1 cellular context compared by ENCODE assay signal in the genomic region with DNA sequence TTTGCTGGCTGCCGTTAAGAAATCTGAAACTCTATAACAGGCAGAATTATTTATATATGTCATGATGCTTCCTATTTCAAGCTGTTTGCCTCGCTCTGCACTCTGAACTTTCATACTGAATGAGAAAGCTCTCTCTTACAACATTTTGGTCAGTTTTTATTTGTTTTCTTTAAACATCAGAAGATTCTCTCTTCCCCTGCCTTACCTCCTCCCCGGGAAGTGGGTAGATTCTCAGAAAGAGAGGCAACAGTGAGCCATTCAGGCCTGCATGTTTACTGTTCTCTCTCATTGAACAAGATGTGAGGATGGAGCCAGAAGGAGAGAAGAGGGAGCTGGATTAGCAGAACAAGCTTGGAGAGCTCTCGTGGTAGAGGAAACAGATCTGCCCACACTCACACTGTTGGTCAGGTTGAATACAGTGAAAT.
A peak's percentile ranks its signal among the peaks of the same experiment; 100 is the strongest.
TF ChIP-seq lines count a peak whose summit lies in the region.

No MANE protein-coding gene starts in this region.

TF ChIP-seq in HepG2, 621 proteins besides CTCF, POLR2A, EP300 and RAD21 (continued from another document and continues in another):
- TF ChIP-seq, protein P1, sequence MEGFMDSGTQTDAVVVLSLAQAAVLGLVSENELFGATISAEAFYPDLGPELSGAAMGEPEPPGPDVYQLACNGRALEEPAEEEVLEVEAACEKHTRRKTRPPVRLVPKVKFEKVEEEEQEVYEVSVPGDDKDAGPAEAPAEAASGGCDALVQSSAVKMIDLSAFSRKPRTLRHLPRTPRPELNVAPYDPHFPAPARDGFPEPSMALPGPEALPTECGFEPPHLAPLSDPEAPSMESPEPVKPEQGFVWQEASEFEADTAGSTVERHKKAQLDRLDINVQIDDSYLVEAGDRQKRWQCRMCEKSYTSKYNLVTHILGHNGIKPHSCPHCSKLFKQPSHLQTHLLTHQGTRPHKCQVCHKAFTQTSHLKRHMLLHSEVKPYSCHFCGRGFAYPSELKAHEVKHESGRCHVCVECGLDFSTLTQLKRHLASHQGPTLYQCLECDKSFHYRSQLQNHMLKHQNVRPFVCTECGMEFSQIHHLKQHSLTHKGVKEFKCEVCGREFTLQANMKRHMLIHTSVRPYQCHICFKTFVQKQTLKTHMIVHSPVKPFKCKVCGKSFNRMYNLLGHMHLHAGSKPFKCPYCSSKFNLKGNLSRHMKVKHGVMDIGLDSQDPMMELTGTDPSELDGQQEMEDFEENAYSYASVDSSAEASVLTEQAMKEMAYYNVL (CRISPR knock-in tag; IDR thresholded peaks at IDR 0.05; ENCODE audit: borderline replicate concordance): peak; percentile 82; the same call in 1 of the 2 replicates
- TF ChIP-seq STAT5B (CRISPR knock-in tag; IDR thresholded peaks at IDR 0.05) (no peak), FOXO1 (CRISPR knock-in tag; IDR thresholded peaks at IDR 0.05) (0 out of 2 replicates have a peak, but pooled peaks have one; percentile 46), HNF4A (CRISPR knock-in tag; IDR thresholded peaks at IDR 0.05) (peak; percentile 44; the same call in 1 of the 2 replicates), KAT8 (CRISPR knock-in tag; IDR thresholded peaks at IDR 0.05) (0 out of 2 replicates have a peak, but pooled peaks have one; percentile 30), ZNF530 (CRISPR knock-in tag; IDR thresholded peaks at IDR 0.05; ENCODE audit: low read depth) (no peak), ZMYM2 (CRISPR knock-in tag; IDR thresholded peaks at IDR 0.05) (peak; percentile 81), ZNF577 (CRISPR knock-in tag; IDR thresholded peaks at IDR 0.05; ENCODE audit: borderline replicate concordance, low read depth) (no peak), SRY (CRISPR knock-in tag; IDR thresholded peaks at IDR 0.05) (no peak), TEAD3 (CRISPR knock-in tag; optimal IDR thresholded peaks at IDR 0.05; ENCODE audit: borderline replicate concordance) (no peak), ZNF460 (CRISPR knock-in tag; IDR thresholded peaks at IDR 0.05; ENCODE audit: borderline replicate concordance) (no peak), ELF3 (CRISPR knock-in tag; IDR thresholded peaks at IDR 0.05) (peak; percentile 51), ZNF234 (CRISPR knock-in tag; conservative IDR thresholded peaks at IDR 0.05) (no peak), FOXA3 (CRISPR knock-in tag; IDR thresholded peaks at IDR 0.05) (peak; percentile 88), ZNF615 (CRISPR knock-in tag; IDR thresholded peaks at IDR 0.05; ENCODE audit: borderline replicate concordance) (no peak), ASH2L (IDR thresholded peaks at IDR 0.05; ENCODE audit: insufficient read length, low read depth, low read length) (peak; percentile 42), SOX5 (CRISPR knock-in tag; IDR thresholded peaks at IDR 0.05; ENCODE audit: borderline replicate concordance) (peak; percentile 47; the same call in 1 of the 2 replicates), SOX13 (IDR thresholded peaks at IDR 0.05) (no peak), SOX13 (CRISPR knock-in tag; conservative IDR thresholded peaks at IDR 0.05 in 1 of 2, IDR thresholded peaks at IDR 0.05 in 1 of 2) (peak in 1 of 2 experiments; percentile 40; a peak in 1 of 4 replicates), PHF5A (CRISPR knock-in tag; IDR thresholded peaks at IDR 0.05; ENCODE audit: low read depth, unreplicated experiment) (no peak), CREM (IDR thresholded peaks at IDR 0.05) (0 out of 2 replicates have a peak, but pooled peaks have one; percentile 32), CREM (CRISPR knock-in tag; IDR thresholded peaks at IDR 0.05) (no peak), GATAD2A (CRISPR knock-in tag; IDR thresholded peaks at IDR 0.05) (peak; percentile 80), ZNF101 (CRISPR knock-in tag; IDR thresholded peaks at IDR 0.05; ENCODE audit: borderline replicate concordance, low read depth) (no peak), FOSL2 (CRISPR knock-in tag; IDR thresholded peaks at IDR 0.05) (peak; percentile 56), GZF1 (CRISPR knock-in tag; IDR thresholded peaks at IDR 0.05) (no peak), ZNF292 (CRISPR knock-in tag; IDR thresholded peaks at IDR 0.05; ENCODE audit: borderline replicate concordance, low read depth) (no peak), MLLT10 (CRISPR knock-in tag; IDR thresholded peaks at IDR 0.05) (no peak), POGZ (CRISPR knock-in tag; IDR thresholded peaks at IDR 0.05) (peak; percentile 39; the same call in 1 of the 2 replicates), ZNF629 (CRISPR knock-in tag; conservative IDR thresholded peaks at IDR 0.05) (peak; percentile 95), SAP130 (CRISPR knock-in tag; IDR thresholded peaks at IDR 0.05; ENCODE audit: low read depth) (peak; percentile 48; the same call in 1 of the 2 replicates), TCF7 (IDR thresholded peaks at IDR 0.05; ENCODE audit: low read depth) (peak; percentile 54; the same call in 1 of the 2 replicates), HDAC2 (CRISPR knock-in tag; IDR thresholded peaks at IDR 0.05) (peak; percentile 40; the same call in 1 of the 2 replicates), PLRG1 (conservative IDR thresholded peaks at IDR 0.05) (no peak)
- TF ChIP-seq, protein P2, sequence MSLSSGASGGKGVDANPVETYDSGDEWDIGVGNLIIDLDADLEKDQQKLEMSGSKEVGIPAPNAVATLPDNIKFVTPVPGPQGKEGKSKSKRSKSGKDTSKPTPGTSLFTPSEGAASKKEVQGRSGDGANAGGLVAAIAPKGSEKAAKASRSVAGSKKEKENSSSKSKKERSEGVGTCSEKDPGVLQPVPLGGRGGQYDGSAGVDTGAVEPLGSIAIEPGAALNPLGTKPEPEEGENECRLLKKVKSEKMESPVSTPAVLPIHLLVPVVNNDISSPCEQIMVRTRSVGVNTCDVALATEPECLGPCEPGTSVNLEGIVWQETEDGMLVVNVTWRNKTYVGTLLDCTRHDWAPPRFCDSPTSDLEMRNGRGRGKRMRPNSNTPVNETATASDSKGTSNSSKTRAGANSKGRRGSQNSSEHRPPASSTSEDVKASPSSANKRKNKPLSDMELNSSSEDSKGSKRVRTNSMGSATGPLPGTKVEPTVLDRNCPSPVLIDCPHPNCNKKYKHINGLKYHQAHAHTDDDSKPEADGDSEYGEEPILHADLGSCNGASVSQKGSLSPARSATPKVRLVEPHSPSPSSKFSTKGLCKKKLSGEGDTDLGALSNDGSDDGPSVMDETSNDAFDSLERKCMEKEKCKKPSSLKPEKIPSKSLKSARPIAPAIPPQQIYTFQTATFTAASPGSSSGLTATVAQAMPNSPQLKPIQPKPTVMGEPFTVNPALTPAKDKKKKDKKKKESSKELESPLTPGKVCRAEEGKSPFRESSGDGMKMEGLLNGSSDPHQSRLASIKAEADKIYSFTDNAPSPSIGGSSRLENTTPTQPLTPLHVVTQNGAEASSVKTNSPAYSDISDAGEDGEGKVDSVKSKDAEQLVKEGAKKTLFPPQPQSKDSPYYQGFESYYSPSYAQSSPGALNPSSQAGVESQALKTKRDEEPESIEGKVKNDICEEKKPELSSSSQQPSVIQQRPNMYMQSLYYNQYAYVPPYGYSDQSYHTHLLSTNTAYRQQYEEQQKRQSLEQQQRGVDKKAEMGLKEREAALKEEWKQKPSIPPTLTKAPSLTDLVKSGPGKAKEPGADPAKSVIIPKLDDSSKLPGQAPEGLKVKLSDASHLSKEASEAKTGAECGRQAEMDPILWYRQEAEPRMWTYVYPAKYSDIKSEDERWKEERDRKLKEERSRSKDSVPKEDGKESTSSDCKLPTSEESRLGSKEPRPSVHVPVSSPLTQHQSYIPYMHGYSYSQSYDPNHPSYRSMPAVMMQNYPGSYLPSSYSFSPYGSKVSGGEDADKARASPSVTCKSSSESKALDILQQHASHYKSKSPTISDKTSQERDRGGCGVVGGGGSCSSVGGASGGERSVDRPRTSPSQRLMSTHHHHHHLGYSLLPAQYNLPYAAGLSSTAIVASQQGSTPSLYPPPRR (CRISPR knock-in tag; IDR thresholded peaks at IDR 0.05; ENCODE audit: borderline replicate concordance): peak; percentile 22; the same call in 1 of the 2 replicates
- TF ChIP-seq, protein P3, sequence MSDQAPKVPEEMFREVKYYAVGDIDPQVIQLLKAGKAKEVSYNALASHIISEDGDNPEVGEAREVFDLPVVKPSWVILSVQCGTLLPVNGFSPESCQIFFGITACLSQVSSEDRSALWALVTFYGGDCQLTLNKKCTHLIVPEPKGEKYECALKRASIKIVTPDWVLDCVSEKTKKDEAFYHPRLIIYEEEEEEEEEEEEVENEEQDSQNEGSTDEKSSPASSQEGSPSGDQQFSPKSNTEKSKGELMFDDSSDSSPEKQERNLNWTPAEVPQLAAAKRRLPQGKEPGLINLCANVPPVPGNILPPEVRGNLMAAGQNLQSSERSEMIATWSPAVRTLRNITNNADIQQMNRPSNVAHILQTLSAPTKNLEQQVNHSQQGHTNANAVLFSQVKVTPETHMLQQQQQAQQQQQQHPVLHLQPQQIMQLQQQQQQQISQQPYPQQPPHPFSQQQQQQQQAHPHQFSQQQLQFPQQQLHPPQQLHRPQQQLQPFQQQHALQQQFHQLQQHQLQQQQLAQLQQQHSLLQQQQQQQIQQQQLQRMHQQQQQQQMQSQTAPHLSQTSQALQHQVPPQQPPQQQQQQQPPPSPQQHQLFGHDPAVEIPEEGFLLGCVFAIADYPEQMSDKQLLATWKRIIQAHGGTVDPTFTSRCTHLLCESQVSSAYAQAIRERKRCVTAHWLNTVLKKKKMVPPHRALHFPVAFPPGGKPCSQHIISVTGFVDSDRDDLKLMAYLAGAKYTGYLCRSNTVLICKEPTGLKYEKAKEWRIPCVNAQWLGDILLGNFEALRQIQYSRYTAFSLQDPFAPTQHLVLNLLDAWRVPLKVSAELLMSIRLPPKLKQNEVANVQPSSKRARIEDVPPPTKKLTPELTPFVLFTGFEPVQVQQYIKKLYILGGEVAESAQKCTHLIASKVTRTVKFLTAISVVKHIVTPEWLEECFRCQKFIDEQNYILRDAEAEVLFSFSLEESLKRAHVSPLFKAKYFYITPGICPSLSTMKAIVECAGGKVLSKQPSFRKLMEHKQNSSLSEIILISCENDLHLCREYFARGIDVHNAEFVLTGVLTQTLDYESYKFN (CRISPR knock-in tag; conservative IDR thresholded peaks at IDR 0.05): peak; percentile 49
- TF ChIP-seq, protein P4, sequence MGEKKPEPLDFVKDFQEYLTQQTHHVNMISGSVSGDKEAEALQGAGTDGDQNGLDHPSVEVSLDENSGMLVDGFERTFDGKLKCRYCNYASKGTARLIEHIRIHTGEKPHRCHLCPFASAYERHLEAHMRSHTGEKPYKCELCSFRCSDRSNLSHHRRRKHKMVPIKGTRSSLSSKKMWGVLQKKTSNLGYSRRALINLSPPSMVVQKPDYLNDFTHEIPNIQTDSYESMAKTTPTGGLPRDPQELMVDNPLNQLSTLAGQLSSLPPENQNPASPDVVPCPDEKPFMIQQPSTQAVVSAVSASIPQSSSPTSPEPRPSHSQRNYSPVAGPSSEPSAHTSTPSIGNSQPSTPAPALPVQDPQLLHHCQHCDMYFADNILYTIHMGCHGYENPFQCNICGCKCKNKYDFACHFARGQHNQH (CRISPR knock-in tag; IDR thresholded peaks at IDR 0.05): 0 out of 2 replicates have a peak, but pooled peaks have one; percentile 41
- TF ChIP-seq, protein P5, sequence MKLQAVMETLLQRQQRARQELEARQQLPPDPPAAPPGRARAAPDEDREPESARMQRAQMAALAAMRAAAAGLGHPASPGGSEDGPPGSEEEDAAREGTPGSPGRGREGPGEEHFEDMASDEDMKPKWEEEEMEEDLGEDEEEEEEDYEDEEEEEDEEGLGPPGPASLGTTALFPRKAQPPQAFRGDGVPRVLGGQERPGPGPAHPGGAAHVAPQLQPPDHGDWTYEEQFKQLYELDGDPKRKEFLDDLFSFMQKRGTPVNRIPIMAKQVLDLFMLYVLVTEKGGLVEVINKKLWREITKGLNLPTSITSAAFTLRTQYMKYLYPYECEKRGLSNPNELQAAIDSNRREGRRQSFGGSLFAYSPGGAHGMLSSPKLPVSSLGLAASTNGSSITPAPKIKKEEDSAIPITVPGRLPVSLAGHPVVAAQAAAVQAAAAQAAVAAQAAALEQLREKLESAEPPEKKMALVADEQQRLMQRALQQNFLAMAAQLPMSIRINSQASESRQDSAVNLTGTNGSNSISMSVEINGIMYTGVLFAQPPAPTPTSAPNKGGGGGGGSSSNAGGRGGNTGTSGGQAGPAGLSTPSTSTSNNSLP (IDR thresholded peaks at IDR 0.05; ENCODE audit: low read depth, low read length): peak; percentile 19; the same call in 1 of the 2 replicates
- TF ChIP-seq, protein P6, sequence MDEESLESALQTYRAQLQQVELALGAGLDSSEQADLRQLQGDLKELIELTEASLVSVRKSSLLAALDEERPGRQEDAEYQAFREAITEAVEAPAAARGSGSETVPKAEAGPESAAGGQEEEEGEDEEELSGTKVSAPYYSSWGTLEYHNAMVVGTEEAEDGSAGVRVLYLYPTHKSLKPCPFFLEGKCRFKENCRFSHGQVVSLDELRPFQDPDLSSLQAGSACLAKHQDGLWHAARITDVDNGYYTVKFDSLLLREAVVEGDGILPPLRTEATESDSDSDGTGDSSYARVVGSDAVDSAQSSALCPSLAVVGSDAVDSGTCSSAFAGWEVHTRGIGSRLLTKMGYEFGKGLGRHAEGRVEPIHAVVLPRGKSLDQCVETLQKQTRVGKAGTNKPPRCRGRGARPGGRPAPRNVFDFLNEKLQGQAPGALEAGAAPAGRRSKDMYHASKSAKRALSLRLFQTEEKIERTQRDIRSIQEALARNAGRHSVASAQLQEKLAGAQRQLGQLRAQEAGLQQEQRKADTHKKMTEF (CRISPR knock-in tag; IDR thresholded peaks at IDR 0.05): peak; percentile 47; the same call in 1 of the 2 replicates
- TF ChIP-seq, protein P7, sequence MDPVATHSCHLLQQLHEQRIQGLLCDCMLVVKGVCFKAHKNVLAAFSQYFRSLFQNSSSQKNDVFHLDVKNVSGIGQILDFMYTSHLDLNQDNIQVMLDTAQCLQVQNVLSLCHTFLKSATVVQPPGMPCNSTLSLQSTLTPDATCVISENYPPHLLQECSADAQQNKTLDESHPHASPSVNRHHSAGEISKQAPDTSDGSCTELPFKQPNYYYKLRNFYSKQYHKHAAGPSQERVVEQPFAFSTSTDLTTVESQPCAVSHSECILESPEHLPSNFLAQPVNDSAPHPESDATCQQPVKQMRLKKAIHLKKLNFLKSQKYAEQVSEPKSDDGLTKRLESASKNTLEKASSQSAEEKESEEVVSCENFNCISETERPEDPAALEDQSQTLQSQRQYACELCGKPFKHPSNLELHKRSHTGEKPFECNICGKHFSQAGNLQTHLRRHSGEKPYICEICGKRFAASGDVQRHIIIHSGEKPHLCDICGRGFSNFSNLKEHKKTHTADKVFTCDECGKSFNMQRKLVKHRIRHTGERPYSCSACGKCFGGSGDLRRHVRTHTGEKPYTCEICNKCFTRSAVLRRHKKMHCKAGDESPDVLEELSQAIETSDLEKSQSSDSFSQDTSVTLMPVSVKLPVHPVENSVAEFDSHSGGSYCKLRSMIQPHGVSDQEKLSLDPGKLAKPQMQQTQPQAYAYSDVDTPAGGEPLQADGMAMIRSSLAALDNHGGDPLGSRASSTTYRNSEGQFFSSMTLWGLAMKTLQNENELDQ (CRISPR knock-in tag; IDR thresholded peaks at IDR 0.05; ENCODE audit: borderline replicate concordance): no peak
- TF ChIP-seq, protein P8, sequence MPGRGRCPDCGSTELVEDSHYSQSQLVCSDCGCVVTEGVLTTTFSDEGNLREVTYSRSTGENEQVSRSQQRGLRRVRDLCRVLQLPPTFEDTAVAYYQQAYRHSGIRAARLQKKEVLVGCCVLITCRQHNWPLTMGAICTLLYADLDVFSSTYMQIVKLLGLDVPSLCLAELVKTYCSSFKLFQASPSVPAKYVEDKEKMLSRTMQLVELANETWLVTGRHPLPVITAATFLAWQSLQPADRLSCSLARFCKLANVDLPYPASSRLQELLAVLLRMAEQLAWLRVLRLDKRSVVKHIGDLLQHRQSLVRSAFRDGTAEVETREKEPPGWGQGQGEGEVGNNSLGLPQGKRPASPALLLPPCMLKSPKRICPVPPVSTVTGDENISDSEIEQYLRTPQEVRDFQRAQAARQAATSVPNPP (CRISPR knock-in tag; IDR thresholded peaks at IDR 0.05): no peak
